In the genomic region with DNA sequence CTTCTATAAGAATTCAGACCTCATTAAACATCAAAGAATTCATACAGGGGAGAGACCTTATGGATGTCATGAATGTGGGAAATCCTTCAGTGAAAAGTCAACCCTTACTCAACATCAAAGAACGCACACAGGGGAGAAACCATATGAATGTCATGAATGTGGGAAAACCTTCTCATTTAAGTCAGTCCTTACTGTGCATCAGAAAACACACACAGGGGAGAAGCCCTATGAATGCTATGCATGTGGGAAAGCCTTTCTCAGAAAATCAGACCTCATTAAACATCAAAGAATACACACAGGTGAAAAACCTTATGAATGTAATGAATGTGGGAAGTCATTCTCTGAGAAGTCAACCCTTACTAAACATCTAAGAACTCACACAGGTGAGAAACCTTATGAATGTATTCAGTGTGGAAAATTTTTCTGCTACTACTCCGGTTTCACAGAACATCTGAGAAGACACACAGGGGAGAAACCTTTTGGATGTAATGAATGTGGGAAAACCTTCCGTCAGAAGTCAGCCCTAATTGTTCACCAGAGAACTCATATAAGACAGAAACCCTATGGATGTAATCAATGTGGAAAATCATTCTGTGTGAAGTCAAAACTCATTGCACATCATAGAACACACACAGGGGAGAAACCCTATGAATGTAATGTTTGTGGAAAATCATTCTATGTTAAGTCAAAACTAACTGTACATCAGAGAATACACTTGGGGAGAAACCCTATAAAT, we compare ENCODE assay signal across 1 cellular context.
TF ChIP-seq lines count a peak whose summit lies in the region.

No MANE protein-coding gene starts in this region.

TF ChIP-seq in endothelial cell of umbilical vein, 7 proteins besides CTCF, POLR2A, EP300 and RAD21:
- no peak for TF ChIP-seq EZH2 (IDR thresholded peaks at IDR 0.05; ENCODE audit: borderline replicate concordance, low read depth, low read length, severe bottlenecking)
TF ChIP-seq in endothelial cell of umbilical vein: peak in this region for 0.
